8 cellular contexts compared by ENCODE assay signal in genomic region chr20:51411867-51412266, GRCh38.
A peak's percentile ranks its signal among the peaks of the same experiment; 100 is the strongest.
DNase-seq lines count a peak whose midpoint lies in the region; TF ChIP-seq lines count a peak whose summit lies in the region.

No MANE protein-coding gene starts in this region.

- TF ChIP-seq CTCF in neural progenitor cell (IDR thresholded peaks at IDR 0.05) (no peak), GM13976 (IDR thresholded peaks at IDR 0.05; ENCODE audit: borderline replicate concordance, control extremely low read depth, extremely low read depth, insufficient read depth, missing control alignments) (no peak)

- H3K36me3 Mint-ChIP-seq in neural progenitor cell, result no peaks in the 10 kb centered on the region

- peaks cover 38 to 71% (median 62%) of the 10 kb centered on the region in 10 experiments for H3K4me1 ChIP-seq in BLaER1 treated with 17β-estradiol and CSF1 and Interleukin-3, amounts not matched to agents 10 nM and 100 nM
- peaks cover 5% of the 10 kb centered on the region for H3K4me1 ChIP-seq in neural progenitor cell

- no peaks in the 10 kb centered on the region for H3K27me3 ChIP-seq in BLaER1 treated with 17β-estradiol and CSF1 and Interleukin-3, amounts not matched to agents 10 nM and 100 nM
- H3K27me3 ChIP-seq in neural progenitor cell, result no peaks in the 10 kb centered on the region

- peaks cover 0 to 21% (median 10%) of the 10 kb centered on the region in 11 experiments; a peak in 14 of 22 replicates for H3K36me3 ChIP-seq in BLaER1 treated with 17β-estradiol and CSF1 and Interleukin-3, amounts not matched to agents 10 nM and 100 nM
- H3K36me3 ChIP-seq in neural progenitor cell, result no peaks in the 10 kb centered on the region

- H4K20me1 ChIP-seq in BLaER1 treated with 17β-estradiol and CSF1 and Interleukin-3, amounts not matched to agents 10 nM and 100 nM, result no peaks in the 10 kb centered on the region
- H4K20me1 ChIP-seq in neural progenitor cell (ENCODE audit: low read depth), result no peaks in the 10 kb centered on the region

- no peak overlapping the region for H3K27ac Mint-ChIP-seq in neural progenitor cell

- H3K4me2 ChIP-seq in BLaER1 treated with 17β-estradiol and CSF1 and Interleukin-3, amounts not matched to agents 10 nM and 100 nM, result peak overlapping the region; percentile 52 to 83 (median 74)
- no peak overlapping the region for H3K4me2 ChIP-seq in neural progenitor cell

- H3K79me2 ChIP-seq in neural progenitor cell (ENCODE audit: low read depth), result no peaks in the 10 kb centered on the region

- H3K9me3 ChIP-seq in BLaER1 treated with 17β-estradiol and CSF1 and Interleukin-3, amounts not matched to agents 10 nM and 100 nM (replicated peaks in 1 of 11), result peaks cover 0 to 7% (median 0%) of the 10 kb centered on the region in 11 experiments; a peak in 4 of 22 replicates
- no peaks in the 10 kb centered on the region for H3K9me3 ChIP-seq in neural progenitor cell (ENCODE audit: low read depth)

- peaks cover 14% of the 10 kb centered on the region for H3K27me3 Mint-ChIP-seq in neural progenitor cell (ENCODE audit: insufficient read depth, low read depth)

- peaks cover 4% of the 10 kb centered on the region for H3F3A ChIP-seq in neural progenitor cell (ENCODE audit: low read depth)

- DNase-seq in KBM-7 (peak; percentile 16), caudate nucleus (lab: John Stamatoyannopoulos, UW) (no peak), neural progenitor cell (ENCODE audit: low spot score) (peak; percentile 28), NCI-H1417 treated with DMSO at 0.1 percent for 48 hours (lab: John Stamatoyannopoulos, UW) (no peak), GM13976 (ENCODE audit: low spot score) (no peak), hippocampal formation (lab: John Stamatoyannopoulos, UW) (no peak), HK-2 (ENCODE audit: unreplicated experiment) (no peak)

- in situ Hi-C loops in KBM-7 (cut with MboI; ENCODE audit: low pct_unique_long_range_greater_than_20kb, low sequenced_read_pairs) (no loop called here), GM13976 (cut with MboI; ENCODE audit: low sequenced_read_pairs, unreplicated experiment) (no loop called here)

- no peak overlapping the region for H3K4me3 Mint-ChIP-seq in neural progenitor cell

- peak overlapping the region in 7 of 11 experiments; percentile 5 to 61 (median 45); a peak in 13 of 22 replicates for H3K27ac ChIP-seq in BLaER1 treated with 17β-estradiol and CSF1 and Interleukin-3, amounts not matched to agents 10 nM and 100 nM
- H3K27ac ChIP-seq in caudate nucleus (ENCODE audit: low read depth, low read length) (peak overlapping the region; percentile 52), neural progenitor cell (no peak overlapping the region)

- no peak overlapping the region for H3K4me3 ChIP-seq in BLaER1 treated with 17β-estradiol and CSF1 and Interleukin-3, amounts not matched to agents 10 nM and 100 nM
- H3K4me3 ChIP-seq in neural progenitor cell, result no peak overlapping the region

- peaks cover 2% of the 10 kb centered on the region for H3K9me3 Mint-ChIP-seq in neural progenitor cell

- no peak overlapping the region for H2AFZ ChIP-seq in neural progenitor cell (replicated peaks)

- H3K9ac ChIP-seq in BLaER1 treated with 17β-estradiol and CSF1 and Interleukin-3, amounts not matched to agents 10 nM and 100 nM, result peak overlapping the region in 10 of 11 experiments; percentile 2 to 61 (median 33); a peak in 8 of 22 replicates
- no peak overlapping the region for H3K9ac ChIP-seq in neural progenitor cell

- peaks cover 21% of the 10 kb centered on the region for H3K4me1 Mint-ChIP-seq in neural progenitor cell

Comparison
In these comparisons a context has a peak if more than half of its experiments do, and no peak if none do; other contexts are left out.
1. DNase-seq: peak in KBM-7 (single experiment) and neural progenitor cell (single experiment); none in caudate nucleus (0 of 61), NCI-H1417 treated with DMSO at 0.1 percent for 48 hours (single experiment), GM13976 (single experiment), hippocampal formation (0 of 2) and HK-2 (single experiment).